12 cellular contexts compared by ENCODE assay signal in genomic region chr5:117077142-117077541, GRCh38.
DNase-seq lines count a peak whose midpoint lies in the region; ATAC-seq and TF ChIP-seq lines count a peak whose summit lies in the region.
"Had no signal": no experiment of that assay in that cellular context is flagged by ENCODE, and none has a peak within 500 bp of the region (broad histone marks: within the 10 kb centered on the region; RNA-seq: fewer than 3 reads in every experiment).

No MANE protein-coding gene starts in this region.

- intact Hi-C loops in Calu3 (cut with micrococcal nuclease; ENCODE audit: unreplicated experiment), result loop anchor here (5.0 to 10.0 kb wide), 3 partner anchors 502 to 1715 kb away; partner anchors contain the start of gene SEMA6A

- no peaks in the 10 kb centered on the region for H3K4me1 Mint-ChIP-seq in Calu3 (ENCODE audit: low read depth, unreplicated experiment)

- H3K27ac Mint-ChIP-seq in Calu3 (ENCODE audit: unreplicated experiment), result no peak overlapping the region
- H3K27ac Mint-ChIP-seq: T-helper 1 cell treated with Interleukin-12 subunit alpha and Interleukin-12 subunit beta and Interleukin-4 antibody, amounts not matched to agents 30 μg/mL and 1 μg/mL, for 36 hours had no signal

- DNase-seq in Calu3 (no peak), RPMI8226 (peak; percentile 13), iPS-NIHi7 (ENCODE audit: extremely low spot score) (peak; percentile 23), substantia nigra (lab: John Stamatoyannopoulos, UW) (no peak), NCI-H748 (lab: John Stamatoyannopoulos, UW; ENCODE audit: unreplicated experiment) (no peak), T-helper 1 cell (no peak)
- DNase-seq: activated T-cell treated with anti-CD3 and anti-CD28 coated beads, Interleukin-2, amount 50 U/mL, for 1 hour; GF-D8; NCI-H1694 treated with DMSO at 0.1 percent for 48 hours had no signal

- no TSS peak for BruUV-seq in Calu3 (replicated peaks; lab: Mats Ljungman, UMichigan)

- H3K36me3 Mint-ChIP-seq in Calu3 (ENCODE audit: insufficient read depth, unreplicated experiment), result no peaks in the 10 kb centered on the region

- no peaks in the 10 kb centered on the region for H3K27me3 Mint-ChIP-seq in Calu3 (ENCODE audit: unreplicated experiment)

- no peaks in the 10 kb centered on the region for H3K9me3 Mint-ChIP-seq in Calu3 (ENCODE audit: low read depth, unreplicated experiment)
- H3K9me3 Mint-ChIP-seq: T-helper 1 cell treated with Interleukin-12 subunit alpha and Interleukin-12 subunit beta and Interleukin-4 antibody, amounts not matched to agents 30 μg/mL and 1 μg/mL, for 36 hours had no signal

- no peak overlapping the region for H3K27ac ChIP-seq in substantia nigra (ENCODE audit: low read depth, low read length, poor library complexity, severe bottlenecking)

- no peak overlapping the region for H3K4me3 Mint-ChIP-seq in Calu3 (ENCODE audit: low read depth, unreplicated experiment)
- H3K4me3 Mint-ChIP-seq: T-helper 1 cell treated with Interleukin-12 subunit alpha and Interleukin-12 subunit beta and Interleukin-4 antibody, amounts not matched to agents 30 μg/mL and 1 μg/mL, for 36 hours had no signal

- TF ChIP-seq CTCF in Calu3 (IDR thresholded peaks at IDR 0.05; ENCODE audit: unreplicated experiment), result peak; percentile 45

- peak; percentile 51 for ATAC-seq in GM18868 (IDR thresholded peaks at IDR 0.05; ENCODE audit: unreplicated experiment)
- no peak for ATAC-seq in HG02840 (IDR thresholded peaks at IDR 0.05; ENCODE audit: low FRiP score, unreplicated experiment)

- CTCF ChIA-PET in Calu3 (lab: Charles Lee), result no interaction called here

Comparison
In these comparisons a context has a peak if more than half of its experiments do, and no peak if none do; other contexts are left out.
1. DNase-seq: peak in RPMI8226 (single experiment) and iPS-NIHi7 (single experiment); none in Calu3 (single experiment), substantia nigra (0 of 49), NCI-H748 (single experiment) and T-helper 1 cell (0 of 5).